ENCODE assay signal across 8 cellular contexts in genomic region chr5:138468133-138468965, GRCh38. TPM values are rescaled to one million over a fixed set of nuclear protein-coding genes. Genes with fewer than 3 reads are reported as not detected.
A peak's percentile ranks its signal among the peaks of the same experiment; 100 is the strongest.
DNase-seq lines count a peak whose midpoint lies in the region; ATAC-seq and TF ChIP-seq lines count a peak whose summit lies in the region.

No MANE protein-coding gene starts in this region.

- H3K27ac Mint-ChIP-seq in activated naive CD4-positive, alpha-beta T cell treated with anti-CD3 and anti-CD28 coated beads for 36 hours = no peak overlapping the region

- no peak for DNase-seq in activated naive CD4-positive, alpha-beta T cell treated with anti-CD3 and anti-CD28 coated beads for 36 hours
- no peak for DNase-seq in activated naive CD4-positive, alpha-beta T cell (lab: John Stamatoyannopoulos, UW)
- DNase-seq in activated T-cell treated with anti-CD3 and anti-CD28 coated beads, Interleukin-2, amount 50 U/mL, for 4 hours = no peak
- DNase-seq in suprapubic skin (ENCODE audit: low spot score in 2 of 2) (no peak), midbrain (lab: John Stamatoyannopoulos, UW) (no peak), medulla oblongata (ENCODE audit: extremely low spot score) (no peak), germinal center (ENCODE audit: low spot score) (no peak)

- no peak for TF ChIP-seq POLR2A in suprapubic skin (IDR thresholded peaks at IDR 0.05)

- no peaks in the 10 kb centered on the region for H3K27me3 ChIP-seq in suprapubic skin

- H3K36me3 ChIP-seq in suprapubic skin = peaks cover 15% of the 10 kb centered on the region

- peaks cover 29% of the 10 kb centered on the region for H3K4me1 Mint-ChIP-seq in activated naive CD4-positive, alpha-beta T cell treated with anti-CD3 and anti-CD28 coated beads for 36 hours (ENCODE audit: low read depth)
- H3K4me1 Mint-ChIP-seq in activated T-cell treated with anti-CD3 and anti-CD28 coated beads, Interleukin-2, amount 50 U/mL, for 4 hours (ENCODE audit: low read depth) = peaks cover 23% of the 10 kb centered on the region

- 86% methylated on average over 7 of the region's 7 CpGs for WGBS in suprapubic skin

- no peaks in the 10 kb centered on the region for H3K27me3 Mint-ChIP-seq in activated naive CD4-positive, alpha-beta T cell treated with anti-CD3 and anti-CD28 coated beads for 36 hours (ENCODE audit: low read depth)
- H3K27me3 Mint-ChIP-seq in activated T-cell treated with anti-CD3 and anti-CD28 coated beads, Interleukin-2, amount 50 U/mL, for 4 hours (ENCODE audit: low read depth) = no peaks in the 10 kb centered on the region

- no peaks in the 10 kb centered on the region for H3K9me3 ChIP-seq in suprapubic skin

- peaks cover 21% of the 10 kb centered on the region for H3K36me3 Mint-ChIP-seq in activated naive CD4-positive, alpha-beta T cell treated with anti-CD3 and anti-CD28 coated beads for 36 hours (ENCODE audit: low read depth)
- H3K36me3 Mint-ChIP-seq in activated T-cell treated with anti-CD3 and anti-CD28 coated beads, Interleukin-2, amount 50 U/mL, for 4 hours (ENCODE audit: insufficient read depth) = peaks cover 21% of the 10 kb centered on the region

- TF ChIP-seq EP300 in suprapubic skin (IDR thresholded peaks at IDR 0.05) = no peak

- H3K4me3 ChIP-seq in iPS-11a (ENCODE audit: low read depth, low read length) = peak overlapping the region; percentile 27
- H3K4me3 ChIP-seq in suprapubic skin = peak overlapping the region; percentile 87

- CTCF ChIA-PET in activated naive CD4-positive, alpha-beta T cell treated with anti-CD3 and anti-CD28 coated beads for 36 hours (lab: Charles Lee) = interaction anchor here (1.0 to 1.3 kb wide), 2 partner anchors 18 to 35 kb away, joined by 3 read pairs; no protein-coding TSS in a partner anchor

- peak overlapping the region; percentile 83 for H3K4me3 Mint-ChIP-seq in activated naive CD4-positive, alpha-beta T cell treated with anti-CD3 and anti-CD28 coated beads for 36 hours
- peak overlapping the region; percentile 86 for H3K4me3 Mint-ChIP-seq in activated T-cell treated with anti-CD3 and anti-CD28 coated beads, Interleukin-2, amount 50 U/mL, for 4 hours

- no peak for ATAC-seq in activated T-cell treated with anti-CD3 and anti-CD28 coated beads, Interleukin-2, amount 50 U/mL, for 4 hours

- H3K9me3 Mint-ChIP-seq in activated naive CD4-positive, alpha-beta T cell treated with anti-CD3 and anti-CD28 coated beads for 36 hours = no peaks in the 10 kb centered on the region
- H3K9me3 Mint-ChIP-seq in activated T-cell treated with anti-CD3 and anti-CD28 coated beads, Interleukin-2, amount 50 U/mL, for 4 hours = no peaks in the 10 kb centered on the region

- H3K27ac ChIP-seq in suprapubic skin = no peak overlapping the region

- peaks cover 63% of the 10 kb centered on the region for H3K4me1 ChIP-seq in suprapubic skin

- intact Hi-C loops in activated naive CD4-positive, alpha-beta T cell treated with anti-CD3 and anti-CD28 coated beads for 36 hours (cut with micrococcal nuclease) = loop anchor here (5.0 to 10.0 kb wide), 3 partner anchors 726 to 934 kb away; partner anchors contain the start of genes MATR3, SIL1 and SPATA24

- no peak for TF ChIP-seq CTCF in suprapubic skin (IDR thresholded peaks at IDR 0.05)

RNA-seq across cellular contexts. Expression of gene EGR1, which starts 3.1 kb away (rescaled TPM):
- total RNA-seq in activated naive CD4-positive, alpha-beta T cell treated with anti-CD3 and anti-CD28 coated beads for 36 hours = 10 to 100 TPM; 20.4 to 20.7 TPM
- total RNA-seq in activated T-cell treated with anti-CD3 and anti-CD28 coated beads, Interleukin-2, amount 50 U/mL, for 4 hours = 10 to 100 TPM; 18.9 to 26.4 (median 20.0) TPM
- 100 to 1,000 TPM; 130 to 445 (median 257) TPM for total RNA-seq in suprapubic skin

RNA-seq across cellular contexts. Expression of gene REEP2, which starts 29.5 kb away (rescaled TPM):
- 1 to 10 TPM; 1.8 to 2.2 TPM for total RNA-seq in activated naive CD4-positive, alpha-beta T cell treated with anti-CD3 and anti-CD28 coated beads for 36 hours
- total RNA-seq in activated T-cell treated with anti-CD3 and anti-CD28 coated beads, Interleukin-2, amount 50 U/mL, for 4 hours = 1 to 10 TPM; 1.3 to 1.8 (median 1.7) TPM
- total RNA-seq in suprapubic skin = 1 to 10 TPM; 1.5 to 2.6 (median 1.8) TPM

Comparison
In these comparisons a context has a peak if more than half of its experiments do, and no peak if none do; other contexts are left out.
1. RNA of gene EGR1, which starts 3.1 kb away (total RNA-seq): 130 to 445 TPM in suprapubic skin; 20.4 to 20.7 TPM in activated naive CD4-positive, alpha-beta T cell treated with anti-CD3 and anti-CD28 coated beads for 36 hours and 18.9 to 26.4 TPM in activated T-cell treated with anti-CD3 and anti-CD28 coated beads, Interleukin-2, amount 50 U/mL, for 4 hours; every median in the first group is over 4 times any median in the second.